In genomic region chr3:129942296-129942695, GRCh38 we compare ENCODE assay signal across 8 cellular contexts. TPM values are rescaled to one million over a fixed set of nuclear protein-coding genes. Genes with fewer than 3 reads are reported as not detected.
DNase-seq lines count a peak whose midpoint lies in the region; ATAC-seq and TF ChIP-seq lines count a peak whose summit lies in the region.

No MANE protein-coding gene starts in this region.

- CTCF ChIA-PET in CD8-positive, alpha-beta T cell (lab: Charles Lee): interaction anchor here (0.6 to 4.2 kb wide), 10 partner anchors 8 to 452 kb away, joined by 3 to 16 read pairs (median 4); no protein-coding TSS in a partner anchor

- intact Hi-C loops in CD8-positive, alpha-beta T cell (cut with DNase I, micrococcal nuclease): loop anchor here in 1 of 2 experiments (5.0 kb wide), 2 partner anchors 60 to 165 kb away; no protein-coding TSS in a partner anchor

- no peak overlapping the region for H3K27ac Mint-ChIP-seq in CD8-positive, alpha-beta T cell
- no peak overlapping the region for H3K27ac Mint-ChIP-seq in T-helper 17 cell

- H3K4me3 Mint-ChIP-seq in CD8-positive, alpha-beta T cell: no peak overlapping the region
- H3K4me3 Mint-ChIP-seq in T-helper 17 cell: no peak overlapping the region

- H3K27me3 Mint-ChIP-seq in CD8-positive, alpha-beta T cell (ENCODE audit: low read depth): peaks cover 7% of the 10 kb centered on the region
- peaks cover 43% of the 10 kb centered on the region for H3K27me3 Mint-ChIP-seq in T-helper 17 cell

- H3K9me3 Mint-ChIP-seq in CD8-positive, alpha-beta T cell: no peaks in the 10 kb centered on the region

- H3K4me1 ChIP-seq in CD8-positive, alpha-beta T cell (ENCODE audit: insufficient read depth, low read length): no peaks in the 10 kb centered on the region

- no peaks in the 10 kb centered on the region for H3K9me3 ChIP-seq in CD8-positive, alpha-beta T cell (ENCODE audit: low read length)
- H3K9me3 ChIP-seq in T-helper 17 cell (ENCODE audit: control insufficient read depth, low read length, poor library complexity, severe bottlenecking): no peaks in the 10 kb centered on the region

- peak; percentile 37 for TF ChIP-seq CTCF in CD8-positive, alpha-beta T cell (IDR thresholded peaks at IDR 0.05)
- peak; percentile 81 for TF ChIP-seq CTCF in choroid plexus epithelial cell (conservative IDR thresholded peaks at IDR 0.05; ENCODE audit: low read depth, low read length)

- no peaks in the 10 kb centered on the region for H3K36me3 ChIP-seq in CD8-positive, alpha-beta T cell (ENCODE audit: insufficient read depth, low read length)

- DNase-seq in CD8-positive, alpha-beta T cell: peak in 3 of 7 experiments; percentile 23 to 26 (median 24)
- DNase-seq in NCI-H1105 treated with DMSO at 0.1 percent for 48 hours (lab: John Stamatoyannopoulos, UW): peak; percentile 77
- DNase-seq in T-helper 17 cell: no peak
- peak; percentile 74 for DNase-seq in choroid plexus epithelial cell (ENCODE audit: low read depth)
- peak; percentile 48 for DNase-seq in left lobe of liver (ENCODE audit: low spot score)
- DNase-seq in stimulated activated CD8-positive, alpha-beta memory T cell treated with anti-CD3 and anti-CD28 coated beads, Interleukin-15, amount 100 ng/mL, for 1 hour (ENCODE audit: low read depth): peak; percentile 2

- POLR2A ChIA-PET in CD8-positive, alpha-beta T cell (lab: Charles Lee): no interaction called here

- no peaks in the 10 kb centered on the region for H3K27me3 ChIP-seq in CD8-positive, alpha-beta T cell (ENCODE audit: insufficient read depth, low read length)

- ATAC-seq in CD8-positive, alpha-beta T cell: peak; percentile 65
- ATAC-seq in GM21390 (IDR thresholded peaks at IDR 0.05; ENCODE audit: unreplicated experiment) (peak; percentile 81), T-helper 17 cell (peak; percentile 55), left lobe of liver (peak; percentile 79), GM21367 (IDR thresholded peaks at IDR 0.05; ENCODE audit: unreplicated experiment) (no peak)

- H3K4me1 Mint-ChIP-seq in CD8-positive, alpha-beta T cell (ENCODE audit: low read depth): no peaks in the 10 kb centered on the region
- H3K4me1 Mint-ChIP-seq in T-helper 17 cell: peaks cover 13% of the 10 kb centered on the region

- H3K36me3 Mint-ChIP-seq in CD8-positive, alpha-beta T cell: no peaks in the 10 kb centered on the region
- H3K36me3 Mint-ChIP-seq in T-helper 17 cell (ENCODE audit: low read depth): peaks cover 4% of the 10 kb centered on the region

- H3K4me3 ChIP-seq in CD8-positive, alpha-beta T cell (ENCODE audit: low read depth, low read length): no peak overlapping the region
- H3K4me3 ChIP-seq in choroid plexus epithelial cell (ENCODE audit: low read depth, low read length): no peak overlapping the region

- H3K27ac ChIP-seq in CD8-positive, alpha-beta T cell (ENCODE audit: low read depth, low read length): no peak overlapping the region

RNA-seq across cellular contexts. Expression of gene TRH, which starts 32.2 kb away (rescaled TPM):
- total RNA-seq in CD8-positive, alpha-beta T cell: not detected
- total RNA-seq in T-helper 17 cell (not detected), left lobe of liver (not detected)

RNA-seq across cellular contexts. Expression of gene TMCC1, which starts 48.8 kb away (rescaled TPM):
- 10 to 100 TPM; 30.0 to 33.1 TPM for total RNA-seq in CD8-positive, alpha-beta T cell
- 10 to 100 TPM; 27.1 to 29.3 TPM for total RNA-seq in T-helper 17 cell
- total RNA-seq in left lobe of liver: 33.9 TPM

Comparison
In these comparisons a context has a peak if more than half of its experiments do, and no peak if none do; other contexts are left out.
1. DNase-seq: peak in NCI-H1105 treated with DMSO at 0.1 percent for 48 hours (single experiment), choroid plexus epithelial cell (single experiment), left lobe of liver (single experiment) and stimulated activated CD8-positive, alpha-beta memory T cell treated with anti-CD3 and anti-CD28 coated beads, Interleukin-15, amount 100 ng/mL, for 1 hour (single experiment); none in T-helper 17 cell (0 of 3).